Comparison of ENCODE assay signal across 19 cellular contexts in genomic region chr2:74952575-74952974, GRCh38.
"Had no signal": no experiment of that assay in that cellular context is flagged by ENCODE, and none has a peak within 500 bp of the region (broad histone marks: within the 10 kb centered on the region; RNA-seq: fewer than 3 reads in every experiment).

No MANE protein-coding gene starts in this region.

- FAIRE-seq: astrocyte, endometrium had no signal

- H3K4me3 Mint-ChIP-seq: activated naive CD4-positive, alpha-beta T cell treated with anti-CD3 and anti-CD28 coated beads, Interleukin-2, amount 50 U/mL, for 24 hours had no signal

- H3K9me3 ChIP-seq: gastrocnemius medialis, mucosa of descending colon, upper lobe of right lung had no signal

- H3K4me2 ChIP-seq: smooth muscle cell had no signal

- H3K27ac ChIP-seq: breast epithelium, gastrocnemius medialis, heart left ventricle, ovary, upper lobe of right lung, WERI-Rb-1 had no signal

- H3K4me3 ChIP-seq: breast epithelium, gastrocnemius medialis, heart left ventricle, mucosa of descending colon, ovary, smooth muscle cell, upper lobe of right lung had no signal

- H3K4me1 ChIP-seq: breast epithelium, gastrocnemius medialis, upper lobe of right lung had no signal

- DNase-seq: activated CD4-positive, alpha-beta T cell treated with anti-CD3 and anti-CD28 coated beads, Interleukin-2, amount 50 U/mL, for 4 hours; activated gamma-delta T cell; cortex of kidney; gastrocnemius medialis; heart left ventricle; left ventricle myocardium superior; mucosa of descending colon; naive B cell; ovary; stimulated activated CD4-positive, alpha-beta T cell treated with anti-CD3 and anti-CD28 coated beads, Interleukin-4, amount 100 ng/mL, for 1 hour; T-helper 2 cell; upper lobe of right lung; WERI-Rb-1 had no signal

- H3K27me3 ChIP-seq: breast epithelium, gastrocnemius medialis, heart left ventricle, ovary, upper lobe of right lung had no signal

- H3K27me3 Mint-ChIP-seq: activated naive CD4-positive, alpha-beta T cell treated with anti-CD3 and anti-CD28 coated beads, Interleukin-2, amount 50 U/mL, for 24 hours; naive B cell had no signal

- H3K27ac Mint-ChIP-seq: activated naive CD4-positive, alpha-beta T cell treated with anti-CD3 and anti-CD28 coated beads, Interleukin-2, amount 50 U/mL, for 24 hours had no signal

- ATAC-seq: gastrocnemius medialis, heart left ventricle, left ventricle myocardium superior, mucosa of descending colon, sciatic nerve, upper lobe of right lung had no signal

- H3K36me3 ChIP-seq: breast epithelium, gastrocnemius medialis, heart left ventricle, ovary, upper lobe of right lung, WERI-Rb-1 had no signal
